14 cellular contexts compared by ENCODE assay signal in genomic region chr1:8947127-8947691, GRCh38. TPM values are rescaled to one million over a fixed set of nuclear protein-coding genes. Genes with fewer than 3 reads are reported as not detected.
DNase-seq lines count a peak whose midpoint lies in the region; ATAC-seq and TF ChIP-seq lines count a peak whose summit lies in the region.
"Had no signal": no experiment of that assay in that cellular context is flagged by ENCODE, and none has a peak within 500 bp of the region (broad histone marks: within the 10 kb centered on the region; RNA-seq: fewer than 3 reads in every experiment).

No MANE protein-coding gene starts in this region.

- intact Hi-C loops in uterus (cut with DNase I; ENCODE audit: low total_unique reads), result no loop called here

- no peak for TF ChIP-seq RAD21 in SK-N-SH (IDR thresholded peaks at IDR 0.05; ENCODE audit: low read length)

- H3K4me1 Mint-ChIP-seq in GM23338, result peaks cover 29% of the 10 kb centered on the region
- peaks cover 82% of the 10 kb centered on the region for H3K4me1 Mint-ChIP-seq in activated naive CD4-positive, alpha-beta T cell treated with anti-CD3 and anti-CD28 coated beads, Interleukin-2, amount 50 U/mL, for 24 hours

- peaks cover 12% of the 10 kb centered on the region for H3K27me3 Mint-ChIP-seq in GM23338 (ENCODE audit: insufficient read depth, low read depth, poor library complexity)
- no peaks in the 10 kb centered on the region for H3K27me3 Mint-ChIP-seq in activated naive CD4-positive, alpha-beta T cell treated with anti-CD3 and anti-CD28 coated beads, Interleukin-2, amount 50 U/mL, for 24 hours

- POLR2A ChIA-PET in SK-N-SH (lab: Yijun Ruan, JAX), result no interaction called here

- H4K8ac ChIP-seq in mesenchymal stem cell (ENCODE audit: low read length), result peak overlapping the region; percentile 72

- H3K27ac ChIP-seq in SK-N-SH (ENCODE audit: low read depth in 2 of 2, low read length in 1 of 2), result no peak overlapping the region
- no peak overlapping the region for H3K27ac ChIP-seq in GM23338 (ENCODE audit: low read depth)
- H3K27ac ChIP-seq in mesenchymal stem cell (ENCODE audit: low read length, poor library complexity, severe bottlenecking), result no peak overlapping the region
- H3K27ac ChIP-seq in uterus, result no peak overlapping the region
- H3K27ac ChIP-seq: 22Rv1, neutrophil had no signal

- H3K9me2 ChIP-seq in SK-N-SH (no peaks in the 10 kb centered on the region), GM23338 (ENCODE audit: insufficient read depth) (no peaks in the 10 kb centered on the region)

- no peaks in the 10 kb centered on the region; a peak in 1 of 4 replicates for H3K4me1 ChIP-seq in SK-N-SH (ENCODE audit: control insufficient read depth in 1 of 2, insufficient read depth in 2 of 2, low read depth in 1 of 2, low read length in 1 of 2)
- peaks cover 32% of the 10 kb centered on the region for H3K4me1 ChIP-seq in GM23338 (ENCODE audit: insufficient read depth)
- H3K4me1 ChIP-seq in mesenchymal stem cell (ENCODE audit: control insufficient read depth, insufficient read depth, low read depth, low read length), result peaks cover 8% of the 10 kb centered on the region
- H3K4me1 ChIP-seq in uterus, result no peaks in the 10 kb centered on the region

- no peak overlapping the region for H4K91ac ChIP-seq in mesenchymal stem cell (ENCODE audit: low read length)

- DNase-seq in SK-N-SH (no peak), GM23338 (ENCODE audit: low spot score) (no peak), mesenchymal stem cell (no peak), NCI-H1105 treated with DMSO at 0.1 percent for 48 hours (lab: John Stamatoyannopoulos, UW) (no peak), uterus (no peak)
- DNase-seq: DMS79, kidney, NCI-H1417 had no signal

- no peaks in the 10 kb centered on the region for H3K36me3 ChIP-seq in SK-N-SH (replicated peaks in 1 of 2; ENCODE audit: control insufficient read depth in 1 of 2, insufficient read depth in 2 of 2, low read length in 1 of 2)
- H3K36me3 ChIP-seq in GM23338 (ENCODE audit: insufficient read depth), result no peaks in the 10 kb centered on the region; the same call in 1 of the 2 replicates
- peaks cover 0 to 3% of the 10 kb centered on the region in 2 experiments for H3K36me3 ChIP-seq in mesenchymal stem cell (ENCODE audit: control insufficient read depth in 1 of 2, insufficient read depth in 2 of 2, low read depth in 1 of 2, low read length in 2 of 2)
- H3K36me3 ChIP-seq in uterus, result no peaks in the 10 kb centered on the region
- H3K36me3 ChIP-seq: neutrophil had no signal

- TF ChIP-seq EP300 in SK-N-SH (IDR thresholded peaks at IDR 0.05; ENCODE audit: borderline replicate concordance in 1 of 2, low read depth in 1 of 2, low read length in 1 of 2), result no peak

- H3K27ac Mint-ChIP-seq in GM23338, result no peak overlapping the region
- peak overlapping the region; percentile 93 for H3K27ac Mint-ChIP-seq in activated naive CD4-positive, alpha-beta T cell treated with anti-CD3 and anti-CD28 coated beads, Interleukin-2, amount 50 U/mL, for 24 hours

- H3K4me3 ChIP-seq in SK-N-SH (ENCODE audit: low read depth in 2 of 2, low read length in 1 of 2) (no peak overlapping the region), GM23338 (no peak overlapping the region), mesenchymal stem cell (ENCODE audit: insufficient read depth in 1 of 2, low read depth in 1 of 2, low read length in 2 of 2) (no peak overlapping the region), uterus (no peak overlapping the region)

- CTCF ChIA-PET in SK-N-SH (lab: Yijun Ruan, JAX), result interaction anchor here (0.6 kb wide), 1 partner anchor 28 kb away, joined by 3 read pairs; no protein-coding TSS in a partner anchor

- TF ChIP-seq CTCF in SK-N-SH (IDR thresholded peaks at IDR 0.05) (no peak), GM23338 (conservative IDR thresholded peaks at IDR 0.05; ENCODE audit: low read depth in 2 of 2) (no peak), uterus (IDR thresholded peaks at IDR 0.05) (no peak)

- H3K79me2 ChIP-seq in SK-N-SH (ENCODE audit: insufficient read depth) (no peaks in the 10 kb centered on the region), GM23338 (replicated peaks; ENCODE audit: insufficient read depth) (no peaks in the 10 kb centered on the region)

- no peak overlapping the region for H3K14ac ChIP-seq in mesenchymal stem cell (ENCODE audit: low read length in 2 of 2)

- H3K4me2 ChIP-seq in SK-N-SH (no peak overlapping the region), GM23338 (no peak overlapping the region), mesenchymal stem cell (ENCODE audit: low read length, poor library complexity, severe bottlenecking) (no peak overlapping the region)

- H2BK5ac ChIP-seq in mesenchymal stem cell (ENCODE audit: low read depth, low read length, poor library complexity, severe bottlenecking), result no peak overlapping the region

- no peak overlapping the region for H2BK15ac ChIP-seq in mesenchymal stem cell (ENCODE audit: low read depth, poor library complexity, severe bottlenecking)

- no peak for ATAC-seq in SK-N-SH treated with all-trans-retinoic acid at 6 μM for 48 hours
- ATAC-seq in GM23338, result no peak
- ATAC-seq in activated CD4-positive, CD25-positive, alpha-beta regulatory T cell treated with anti-CD3 and anti-CD28 coated beads, Interleukin-2, amount 50 U/mL, for 24 hours, result no peak

- no peak for TF ChIP-seq POLR2A in uterus (IDR thresholded peaks at IDR 0.05)

- no peak overlapping the region for H2BK12ac ChIP-seq in mesenchymal stem cell (ENCODE audit: low read length in 2 of 2)

- H3K4ac ChIP-seq in mesenchymal stem cell (ENCODE audit: low read depth in 1 of 2, low read length in 2 of 2), result no peak overlapping the region

- 72% methylated on average over 9 of the region's 9 CpGs for WGBS in SK-N-SH (ENCODE audit: low lambda C conversion rate)
- 67% methylated on average over 9 of the region's 9 CpGs for WGBS in mesenchymal stem cell

- H3F3A ChIP-seq in SK-N-SH (replicated peaks; ENCODE audit: insufficient read depth) (no peaks in the 10 kb centered on the region), GM23338 (replicated peaks; ENCODE audit: low read depth) (0 out of 2 replicates have a peak, but pooled peaks cover 9% of the 10 kb centered on the region)

- H3K4me3 Mint-ChIP-seq in GM23338, result no peak overlapping the region; the same call in 2 of the 3 replicates
- H3K4me3 Mint-ChIP-seq in activated naive CD4-positive, alpha-beta T cell treated with anti-CD3 and anti-CD28 coated beads, Interleukin-2, amount 50 U/mL, for 24 hours, result no peak overlapping the region

- H3K23ac ChIP-seq in mesenchymal stem cell (ENCODE audit: low read length in 2 of 2), result no peak overlapping the region

- H3K18ac ChIP-seq in mesenchymal stem cell (ENCODE audit: low read depth in 1 of 2, low read length in 2 of 2), result no peak overlapping the region

- H3K9me3 ChIP-seq in SK-N-SH (no peaks in the 10 kb centered on the region), mesenchymal stem cell (ENCODE audit: control insufficient read depth, low read length) (no peaks in the 10 kb centered on the region), uterus (no peaks in the 10 kb centered on the region)
- H3K9me3 ChIP-seq: neutrophil had no signal

- no peaks in the 10 kb centered on the region for H3K79me1 ChIP-seq in mesenchymal stem cell (replicated peaks; ENCODE audit: low read length, poor library complexity, severe bottlenecking)

- H2AFZ ChIP-seq in SK-N-SH (ENCODE audit: low read depth) (peak overlapping the region; percentile 70; the same call in 1 of the 2 replicates), GM23338 (peak overlapping the region; percentile 23; the same call in 1 of the 2 replicates), mesenchymal stem cell (ENCODE audit: low read depth, low read length) (no peak overlapping the region)

- H3K9ac ChIP-seq in SK-N-SH (no peak overlapping the region), mesenchymal stem cell (ENCODE audit: low read length) (no peak overlapping the region)

- no peaks in the 10 kb centered on the region for H3K36me3 Mint-ChIP-seq in GM23338 (ENCODE audit: low read depth)
- H3K36me3 Mint-ChIP-seq in activated naive CD4-positive, alpha-beta T cell treated with anti-CD3 and anti-CD28 coated beads, Interleukin-2, amount 50 U/mL, for 24 hours, result no peaks in the 10 kb centered on the region

- H2BK120ac ChIP-seq in mesenchymal stem cell (ENCODE audit: low read depth, low read length), result no peak overlapping the region

- no peak overlapping the region for H2AK5ac ChIP-seq in mesenchymal stem cell (ENCODE audit: low read length, severe bottlenecking)

- no peaks in the 10 kb centered on the region for H3K9me3 Mint-ChIP-seq in GM23338
- H3K9me3 Mint-ChIP-seq in activated naive CD4-positive, alpha-beta T cell treated with anti-CD3 and anti-CD28 coated beads, Interleukin-2, amount 50 U/mL, for 24 hours, result no peaks in the 10 kb centered on the region

- H4K20me1 ChIP-seq in SK-N-SH (ENCODE audit: insufficient read depth) (no peaks in the 10 kb centered on the region), GM23338 (replicated peaks; ENCODE audit: insufficient read depth) (no peaks in the 10 kb centered on the region)

- no peaks in the 10 kb centered on the region for H3K27me3 ChIP-seq in SK-N-SH (ENCODE audit: insufficient read depth)
- no peaks in the 10 kb centered on the region for H3K27me3 ChIP-seq in GM23338 (ENCODE audit: insufficient read depth)
- peaks cover 0 to 2% of the 10 kb centered on the region in 2 experiments for H3K27me3 ChIP-seq in mesenchymal stem cell (ENCODE audit: control insufficient read depth in 1 of 2, insufficient read depth in 1 of 2, low read length in 2 of 2)
- H3K27me3 ChIP-seq in uterus, result no peaks in the 10 kb centered on the region
- H3K27me3 ChIP-seq: neutrophil had no signal

TF ChIP-seq in SK-N-SH, 30 proteins besides CTCF, POLR2A, EP300 and RAD21 (continues in another document):
- TF ChIP-seq GABPA (IDR thresholded peaks at IDR 0.05; ENCODE audit: low read depth) (0 out of 2 replicates have a peak, but pooled peaks have one; percentile 30), SIN3A (IDR thresholded peaks at IDR 0.05; ENCODE audit: borderline replicate concordance, low read depth, low read length) (no peak)

TF ChIP-seq in SK-N-SH treated with all-trans-retinoic acid at 6 μM for 48 hours, 23 proteins besides CTCF, POLR2A, EP300 and RAD21 (continues in another document):
- no peak for TF ChIP-seq CSDC2 (CRISPR knock-in tag; IDR thresholded peaks at IDR 0.05)

TF ChIP-seq in GM23338, 12 proteins besides CTCF, POLR2A, EP300 and RAD21 (continues in another document):
- TF ChIP-seq EZH2phosphoT487 (IDR thresholded peaks at IDR 0.05; ENCODE audit: unreplicated experiment), result no peak

RNA-seq across cellular contexts. Expression of gene CA6, which starts 1.5 kb away (rescaled TPM):
- polyA plus RNA-seq in SK-N-SH (2012; rRNA removed) (not detected in 2 replicates), GM23338 (2016; fragmentation: Nextera tagmentation; extraction: Ambion mirVana) (not detected in 2 replicates)
- not detected in 2 replicates for polyA plus RNA-seq in SK-N-SH (2012; cell fraction: cytosol; rRNA removed)
- not detected in 2 replicates for polyA plus RNA-seq in SK-N-SH (2012; cell fraction: nucleus; rRNA removed)
- not detected in 2 replicates for total RNA-seq in GM23338 (2014; rRNA removed; shearing (Covaris generic))
- not detected for polyA plus RNA-seq in mesenchymal stem cell (2013, experiment 1 of 2)
- not detected for polyA plus RNA-seq in mesenchymal stem cell (2013, experiment 2 of 2)
- not detected for total RNA-seq in uterus
- total RNA-seq: fibroblast of villous mesenchyme, kidney had no signal
